Comparison of ENCODE assay signal across 8 cellular contexts in the genomic region with DNA sequence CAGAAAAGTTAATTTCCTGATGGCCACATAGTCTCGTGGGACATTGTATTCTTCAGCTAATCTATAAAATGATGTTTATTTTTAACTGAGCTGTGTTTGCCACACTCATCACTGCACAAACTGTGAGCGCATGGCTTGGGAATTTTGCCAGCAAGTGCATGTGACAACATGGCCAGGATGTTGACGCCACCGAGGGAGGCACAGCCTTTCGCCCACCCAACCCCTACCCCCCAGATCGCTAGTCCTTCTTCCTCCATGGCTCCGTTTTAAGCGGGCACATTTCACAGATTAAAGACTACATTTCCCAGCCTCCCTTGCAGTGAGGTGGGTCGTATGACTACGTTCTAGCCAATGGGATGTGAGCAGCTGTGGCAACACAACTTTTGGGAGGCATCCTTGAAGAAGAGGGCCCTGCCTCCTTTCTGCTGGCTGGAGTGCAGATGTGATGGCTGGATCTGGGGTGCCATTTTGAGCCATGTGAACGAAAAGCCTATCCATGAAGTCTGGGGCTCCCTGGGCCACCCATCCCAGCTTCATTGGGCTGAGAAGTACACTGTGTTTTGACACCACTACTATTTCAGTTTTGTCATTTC. TPM values are rescaled to one million over a fixed set of nuclear protein-coding genes. Genes with fewer than 3 reads are reported as not detected.
A peak's percentile ranks its signal among the peaks of the same experiment; 100 is the strongest.
DNase-seq lines count a peak whose midpoint lies in the region; ATAC-seq, FAIRE-seq and TF ChIP-seq lines count a peak whose summit lies in the region.

No MANE protein-coding gene starts in this region.

- intact Hi-C loops in heart right ventricle (cut with DNase I) (loop anchor here in 9 of 10 donors (2.0 to 10.0 kb wide), 7 partner anchors 113 to 233 kb away; partner anchors contain the start of gene ENTPD8 (in 1 of the 9)), Right ventricle myocardium inferior (cut with DNase I) (loop anchor here (2.0 to 10.0 kb wide), 3 partner anchors 113 to 231 kb away; no protein-coding TSS in a partner anchor)

- H3K18ac ChIP-seq in neuronal stem cell (ENCODE audit: low read length): no peak overlapping the region

- H3K79me1 ChIP-seq in neuronal stem cell (ENCODE audit: low read depth, low read length): peaks cover 2% of the 10 kb centered on the region

- H2AFZ ChIP-seq in neuronal stem cell (ENCODE audit: low read length): no peak overlapping the region

- H3K36me3 ChIP-seq in heart right ventricle (peaks cover 0 to 7% (median 0%) of the 10 kb centered on the region in 9 donors), neuronal stem cell (replicated peaks in 1 of 2; ENCODE audit: control insufficient read depth in 2 of 2, insufficient read depth in 2 of 2, low read length in 2 of 2) (peaks cover 5 to 14% of the 10 kb centered on the region in 2 donors)

- no peak overlapping the region for H3K9ac ChIP-seq in neuronal stem cell (ENCODE audit: low read depth, low read length, poor library complexity)

- H3K27me3 ChIP-seq in heart right ventricle: peaks cover 0 to 54% (median 16%) of the 10 kb centered on the region in 7 donors
- H3K27me3 ChIP-seq in neuronal stem cell (ENCODE audit: control insufficient read depth in 3 of 3, insufficient read depth in 3 of 3, low read depth in 1 of 3, low read length in 3 of 3): peaks cover 0 to 11% (median 2%) of the 10 kb centered on the region in 3 experiments

- no peak overlapping the region for H4K8ac ChIP-seq in neuronal stem cell (ENCODE audit: low read depth, low read length)

- TF ChIP-seq CTCF in heart right ventricle (IDR thresholded peaks at IDR 0.05): no peak

- peak overlapping the region in 5 of 10 donors; percentile 25 to 91 (median 40) for H3K27ac ChIP-seq in heart right ventricle
- no peak overlapping the region for H3K27ac ChIP-seq in neuronal stem cell (replicated peaks; ENCODE audit: low read length)

- peak overlapping the region; percentile 97 for H2AK5ac ChIP-seq in neuronal stem cell (ENCODE audit: low read depth, low read length)

- H3K23ac ChIP-seq in neuronal stem cell (ENCODE audit: low read depth, low read length, poor library complexity): no peak overlapping the region

- no peak overlapping the region for H2BK120ac ChIP-seq in neuronal stem cell (ENCODE audit: low read depth, low read length)

- no peak overlapping the region for H2BK5ac ChIP-seq in neuronal stem cell (ENCODE audit: low read length)

- H3K4me2 ChIP-seq in neuronal stem cell (ENCODE audit: insufficient read depth, low read length, poor library complexity, severe bottlenecking): no peak overlapping the region

- ATAC-seq in heart right ventricle (peak in 3 of 8 donors; percentile 5 to 16 (median 6)), Right ventricle myocardium inferior (no peak), GM18873 (IDR thresholded peaks at IDR 0.05; ENCODE audit: low FRiP score, unreplicated experiment) (no peak)

- H2BK15ac ChIP-seq in neuronal stem cell (ENCODE audit: low read length): no peak overlapping the region

- H3K9me3 ChIP-seq in heart right ventricle (peaks cover 0 to 4% (median 0%) of the 10 kb centered on the region in 11 donors), neuronal stem cell (replicated peaks in 1 of 2; ENCODE audit: control insufficient read depth in 2 of 2, insufficient read depth in 1 of 2, low read depth in 1 of 2, low read length in 2 of 2) (peaks cover 0 to 10% of the 10 kb centered on the region in 2 donors)

- no peak overlapping the region for H3K14ac ChIP-seq in neuronal stem cell (ENCODE audit: low read length)

- DNase-seq in heart right ventricle (peak; percentile 17 to 39), Right ventricle myocardium inferior (ENCODE audit: missing footprints) (no peak), RCC 7860 (ENCODE audit: low spot score) (peak; percentile 41), ecto neural progenitor cell (ENCODE audit: low spot score) (peak; percentile 46), neuronal stem cell (ENCODE audit: low spot score) (no peak), AG08395 (ENCODE audit: low spot score) (no peak), inferior parietal cortex (ENCODE audit: extremely low spot score) (no peak)

- no peak overlapping the region for H3K4ac ChIP-seq in neuronal stem cell (ENCODE audit: low read length)

- 34 to 38% methylated on average over 11 of the region's 11 CpGs for WGBS in heart right ventricle, 2 donors
- no CpG with 5 or more reads among the region's 11 CpGs for WGBS in neuronal stem cell (ENCODE audit: extremely low coverage in 2 of 2, insufficient read length in 2 of 2, insufficient replicate concordance in 1 of 2), 2 donors

- H3K4me1 ChIP-seq in heart right ventricle (peaks cover 5 to 46% (median 37%) of the 10 kb centered on the region in 9 donors), neuronal stem cell (ENCODE audit: control insufficient read depth in 2 of 2, insufficient read depth in 1 of 2, low read depth in 1 of 2, low read length in 2 of 2) (peaks cover 25 to 27% of the 10 kb centered on the region in 2 donors)

- H3K4me3 ChIP-seq in heart right ventricle (no peak overlapping the region), neuronal stem cell (ENCODE audit: low read length in 2 of 2) (no peak overlapping the region)

- FAIRE-seq in RCC 7860 (lab: Jason Lieb, UNC): no peak

- no peak overlapping the region for H4K91ac ChIP-seq in neuronal stem cell (ENCODE audit: low read depth, low read length, poor library complexity)

- no peak overlapping the region for H2BK12ac ChIP-seq in neuronal stem cell (ENCODE audit: low read length)

RNA-seq across cellular contexts. Expression of gene NRARP, which starts 7.9 kb away (rescaled TPM):
- 10 to 100 TPM in 7 of 10 donors, 1 to 10 TPM in 3; 2.6 to 20.8 (median 11.7) TPM for total RNA-seq in heart right ventricle
- 1 to 10 TPM; 2.0 to 5.4 TPM for polyA plus RNA-seq in heart right ventricle
- total RNA-seq in Right ventricle myocardium inferior: 4.7 TPM
- 51.2 TPM for polyA plus RNA-seq in neuronal stem cell (2013, experiment 1 of 2)
- 51.6 TPM for polyA plus RNA-seq in neuronal stem cell (2013, experiment 2 of 2)

RNA-seq across cellular contexts. Expression of gene TOR4A, which starts 16.7 kb away (rescaled TPM):
- total RNA-seq in heart right ventricle (10 to 100 TPM; 15.2 to 21.5 (median 16.8) TPM), Right ventricle myocardium inferior (16.5 TPM)
- 10 to 100 TPM in 1 of 2 donors, 1 to 10 TPM in 1; 4.7 to 11.5 TPM for polyA plus RNA-seq in heart right ventricle
- 3.1 TPM for polyA plus RNA-seq in neuronal stem cell (2013, experiment 1 of 2)
- 3.0 TPM for polyA plus RNA-seq in neuronal stem cell (2013, experiment 2 of 2)

RNA-seq across cellular contexts. Expression of gene NELFB, which starts 39.1 kb away (rescaled TPM):
- total RNA-seq in heart right ventricle (10 to 100 TPM; 31.6 to 47.1 (median 39.2) TPM), Right ventricle myocardium inferior (37.9 TPM)
- polyA plus RNA-seq in heart right ventricle: 10 to 100 TPM; 31.5 to 52.9 TPM
- polyA plus RNA-seq in neuronal stem cell (2013, experiment 1 of 2): 45.7 TPM
- polyA plus RNA-seq in neuronal stem cell (2013, experiment 2 of 2): 46.2 TPM

RNA-seq across cellular contexts. Expression of gene STPG3, which starts 43.1 kb away (rescaled TPM):
- total RNA-seq in heart right ventricle (under 1 TPM in 3 of 10 donors, not detected in 7; 0.24 to 0.32 (median 0.32) TPM), Right ventricle myocardium inferior (1.4 TPM)
- under 1 TPM in 1 of 2 donors, not detected in 1; 0.44 TPM for polyA plus RNA-seq in heart right ventricle
- 0.07 TPM for polyA plus RNA-seq in neuronal stem cell (2013, experiment 1 of 2)
- not detected for polyA plus RNA-seq in neuronal stem cell (2013, experiment 2 of 2)

RNA-seq across cellular contexts. Expression of gene TUBB4B, which starts 53.1 kb away (rescaled TPM):
- 100 to 1,000 TPM; 211 to 495 (median 330) TPM for total RNA-seq in heart right ventricle
- 100 to 1,000 TPM; 522 to 992 TPM for polyA plus RNA-seq in heart right ventricle
- 620 TPM for total RNA-seq in Right ventricle myocardium inferior
- polyA plus RNA-seq in neuronal stem cell (2013, experiment 1 of 2): 358 TPM
- 354 TPM for polyA plus RNA-seq in neuronal stem cell (2013, experiment 2 of 2)

Comparison
In these comparisons a context has a peak if more than half of its experiments do, and no peak if none do; other contexts are left out.
1. DNase-seq: peak in heart right ventricle (2 of 2), RCC 7860 (single experiment) and ecto neural progenitor cell (single experiment); none in Right ventricle myocardium inferior (single experiment), neuronal stem cell (single experiment), AG08395 (single experiment) and inferior parietal cortex (single experiment).